ENCODE assay signal across 19 cellular contexts in genomic region chr6:147195987-147196386, GRCh38. TPM values are rescaled to one million over a fixed set of nuclear protein-coding genes. Genes with fewer than 3 reads are reported as not detected.
DNase-seq lines count a peak whose midpoint lies in the region; ATAC-seq lines count a peak whose summit lies in the region.
"Had no signal": no experiment of that assay in that cellular context is flagged by ENCODE, and none has a peak within 500 bp of the region (broad histone marks: within the 10 kb centered on the region; RNA-seq: fewer than 3 reads in every experiment).

No MANE protein-coding gene starts in this region.

- POLR2A ChIA-PET in activated CD4-positive, alpha-beta T cell treated with anti-CD3 and anti-CD28 coated beads for 36 hours (lab: Charles Lee): no interaction called here

- no peak for DNase-seq in activated CD4-positive, alpha-beta T cell treated with anti-CD3 and anti-CD28 coated beads for 36 hours
- DNase-seq in activated CD4-positive, alpha-beta T cell treated with anti-CD3 and anti-CD28 coated beads, Interleukin-2, amount 50 U/mL, for 4 hours: no peak
- DNase-seq in activated naive CD4-positive, alpha-beta T cell treated with anti-CD3 and anti-CD28 coated beads, Interleukin-2, amount 50 U/mL, for 72 hours (ENCODE audit: low spot score in 2 of 2): no peak
- DNase-seq in activated naive CD4-positive, alpha-beta T cell treated with anti-CD3 and anti-CD28 coated beads, Interleukin-2, amount 50 U/mL, for 16 hours: no peak
- no peak for DNase-seq in activated T-helper 2 cell treated with anti-CD3 and anti-CD28 coated beads, Interferon-gamma antibody, Interleukin-2, Interleukin-4, amounts not matched to agents 10 μg/mL and 5 μg/mL and 100 μg/mL, durations not matched to agents 14 hours and 24 hours and 36 hours (ENCODE audit: low spot score)
- DNase-seq in stimulated activated effector memory CD8-positive, alpha-beta T cell treated with anti-CD3 and anti-CD28 coated beads, Interleukin-12 subunit alpha, Interleukin-12 subunit beta, amount 100 ng/mL, for 72 hours (ENCODE audit: low spot score in 2 of 2): no peak
- DNase-seq: DND-41, H7, HFFc6, Karpas-422, MG63, NCI-H1092, NCI-H1436 treated with DMSO at 0.1 percent for 48 hours, NCI-H2029, NCI-H345, NCI-H524 treated with DMSO at 0.1 percent for 48 hours had no signal

- CTCF ChIA-PET in activated CD4-positive, alpha-beta T cell treated with anti-CD3 and anti-CD28 coated beads for 36 hours (lab: Charles Lee): no interaction called here

- H3K36me3 Mint-ChIP-seq in activated CD4-positive, alpha-beta T cell treated with anti-CD3 and anti-CD28 coated beads for 36 hours (ENCODE audit: low read depth): no peaks in the 10 kb centered on the region
- peaks cover 0 to 13% of the 10 kb centered on the region in 2 donors for H3K36me3 Mint-ChIP-seq in activated naive CD4-positive, alpha-beta T cell treated with anti-CD3 and anti-CD28 coated beads, Interleukin-2, amount 50 U/mL, for 72 hours
- H3K36me3 Mint-ChIP-seq in activated T-helper 2 cell treated with anti-CD3 and anti-CD28 coated beads, Interferon-gamma antibody, Interleukin-2, Interleukin-4, amounts not matched to agents 10 μg/mL and 5 μg/mL and 100 μg/mL, durations not matched to agents 14 hours and 24 hours and 36 hours (ENCODE audit: low read depth): no peaks in the 10 kb centered on the region
- no peaks in the 10 kb centered on the region for H3K36me3 Mint-ChIP-seq in stimulated activated effector memory CD8-positive, alpha-beta T cell treated with anti-CD3 and anti-CD28 coated beads, Interleukin-12 subunit alpha, Interleukin-12 subunit beta, amount 100 ng/mL, for 72 hours

- H3K27ac Mint-ChIP-seq in activated CD4-positive, alpha-beta T cell treated with anti-CD3 and anti-CD28 coated beads for 36 hours: peak overlapping the region; percentile 84
- peak overlapping the region; percentile 71 to 73 for H3K27ac Mint-ChIP-seq in activated naive CD4-positive, alpha-beta T cell treated with anti-CD3 and anti-CD28 coated beads, Interleukin-2, amount 50 U/mL, for 72 hours
- H3K27ac Mint-ChIP-seq in activated T-helper 2 cell treated with anti-CD3 and anti-CD28 coated beads, Interferon-gamma antibody, Interleukin-2, Interleukin-4, amounts not matched to agents 10 μg/mL and 5 μg/mL and 100 μg/mL, durations not matched to agents 14 hours and 24 hours and 36 hours: peak overlapping the region; percentile 78
- H3K27ac Mint-ChIP-seq in stimulated activated effector memory CD8-positive, alpha-beta T cell treated with anti-CD3 and anti-CD28 coated beads, Interleukin-12 subunit alpha, Interleukin-12 subunit beta, amount 100 ng/mL, for 72 hours: peak overlapping the region; percentile 88
- H3K27ac Mint-ChIP-seq: B cell had no signal

- peaks cover 20% of the 10 kb centered on the region for H3K4me1 Mint-ChIP-seq in activated CD4-positive, alpha-beta T cell treated with anti-CD3 and anti-CD28 coated beads for 36 hours
- H3K4me1 Mint-ChIP-seq in activated T-helper 2 cell treated with anti-CD3 and anti-CD28 coated beads, Interferon-gamma antibody, Interleukin-2, Interleukin-4, amounts not matched to agents 10 μg/mL and 5 μg/mL and 100 μg/mL, durations not matched to agents 14 hours and 24 hours and 36 hours (ENCODE audit: low read depth): peaks cover 22% of the 10 kb centered on the region
- peaks cover 20% of the 10 kb centered on the region for H3K4me1 Mint-ChIP-seq in stimulated activated effector memory CD8-positive, alpha-beta T cell treated with anti-CD3 and anti-CD28 coated beads, Interleukin-12 subunit alpha, Interleukin-12 subunit beta, amount 100 ng/mL, for 72 hours

- H3K9me3 Mint-ChIP-seq in activated CD4-positive, alpha-beta T cell treated with anti-CD3 and anti-CD28 coated beads for 36 hours (ENCODE audit: low read depth): no peaks in the 10 kb centered on the region
- H3K9me3 Mint-ChIP-seq in activated naive CD4-positive, alpha-beta T cell treated with anti-CD3 and anti-CD28 coated beads, Interleukin-2, amount 50 U/mL, for 72 hours: no peaks in the 10 kb centered on the region
- H3K9me3 Mint-ChIP-seq in activated T-helper 2 cell treated with anti-CD3 and anti-CD28 coated beads, Interferon-gamma antibody, Interleukin-2, Interleukin-4, amounts not matched to agents 10 μg/mL and 5 μg/mL and 100 μg/mL, durations not matched to agents 14 hours and 24 hours and 36 hours: no peaks in the 10 kb centered on the region
- H3K9me3 Mint-ChIP-seq in stimulated activated effector memory CD8-positive, alpha-beta T cell treated with anti-CD3 and anti-CD28 coated beads, Interleukin-12 subunit alpha, Interleukin-12 subunit beta, amount 100 ng/mL, for 72 hours: no peaks in the 10 kb centered on the region
- H3K9me3 Mint-ChIP-seq: HFFc6 had no signal

- intact Hi-C loops in activated CD4-positive, alpha-beta T cell treated with anti-CD3 and anti-CD28 coated beads for 36 hours (cut with DNase I, micrococcal nuclease): loop anchor here (1.0 to 5.0 kb wide), 5 partner anchors 7 to 340 kb away; no protein-coding TSS in a partner anchor
- intact Hi-C loops in activated T-helper 2 cell treated with anti-CD3 and anti-CD28 coated beads, Interferon-gamma antibody, Interleukin-2, Interleukin-4, amounts not matched to agents 10 μg/mL and 5 μg/mL and 100 μg/mL, durations not matched to agents 14 hours and 24 hours and 36 hours (cut with micrococcal nuclease): loop anchor here (2.0 kb wide), 3 partner anchors 87 to 339 kb away; no protein-coding TSS in a partner anchor

- ATAC-seq in activated CD4-positive, alpha-beta T cell treated with anti-CD3 and anti-CD28 coated beads for 36 hours: no peak
- no peak for ATAC-seq in activated naive CD4-positive, alpha-beta T cell treated with anti-CD3 and anti-CD28 coated beads, Interleukin-2, amount 50 U/mL, for 72 hours
- no peak for ATAC-seq in stimulated activated effector memory CD8-positive, alpha-beta T cell treated with anti-CD3 and anti-CD28 coated beads, Interleukin-12 subunit alpha, Interleukin-12 subunit beta, amount 100 ng/mL, for 72 hours
- ATAC-seq in GM21367 (IDR thresholded peaks at IDR 0.05; ENCODE audit: unreplicated experiment) (no peak), GM18909 (IDR thresholded peaks at IDR 0.05; ENCODE audit: poor library complexity, unreplicated experiment) (no peak)

- H3K4me3 Mint-ChIP-seq in activated CD4-positive, alpha-beta T cell treated with anti-CD3 and anti-CD28 coated beads for 36 hours: no peak overlapping the region
- no peak overlapping the region for H3K4me3 Mint-ChIP-seq in activated T-helper 2 cell treated with anti-CD3 and anti-CD28 coated beads, Interferon-gamma antibody, Interleukin-2, Interleukin-4, amounts not matched to agents 10 μg/mL and 5 μg/mL and 100 μg/mL, durations not matched to agents 14 hours and 24 hours and 36 hours (ENCODE audit: low read depth)
- peak overlapping the region; percentile 38 for H3K4me3 Mint-ChIP-seq in stimulated activated effector memory CD8-positive, alpha-beta T cell treated with anti-CD3 and anti-CD28 coated beads, Interleukin-12 subunit alpha, Interleukin-12 subunit beta, amount 100 ng/mL, for 72 hours
- H3K4me3 Mint-ChIP-seq: B cell, HFFc6 had no signal

- H3K27me3 Mint-ChIP-seq in activated CD4-positive, alpha-beta T cell treated with anti-CD3 and anti-CD28 coated beads for 36 hours: no peaks in the 10 kb centered on the region
- H3K27me3 Mint-ChIP-seq in activated T-helper 2 cell treated with anti-CD3 and anti-CD28 coated beads, Interferon-gamma antibody, Interleukin-2, Interleukin-4, amounts not matched to agents 10 μg/mL and 5 μg/mL and 100 μg/mL, durations not matched to agents 14 hours and 24 hours and 36 hours (ENCODE audit: low read depth): no peaks in the 10 kb centered on the region
- H3K27me3 Mint-ChIP-seq: B cell had no signal

RNA-seq across cellular contexts. Expression of gene STXBP5, which starts 8.2 kb away (rescaled TPM):
- 10 to 100 TPM; 14.4 to 15.0 TPM for total RNA-seq in activated CD4-positive, alpha-beta T cell treated with anti-CD3 and anti-CD28 coated beads for 36 hours
- 10 to 100 TPM in 1 of 2 donors, 1 to 10 TPM in 1; 5.7 to 17.7 TPM for total RNA-seq in activated naive CD4-positive, alpha-beta T cell treated with anti-CD3 and anti-CD28 coated beads, Interleukin-2, amount 50 U/mL, for 72 hours
- total RNA-seq in activated T-helper 2 cell treated with anti-CD3 and anti-CD28 coated beads, Interferon-gamma antibody, Interleukin-2, Interleukin-4, amounts not matched to agents 10 μg/mL and 5 μg/mL and 100 μg/mL, durations not matched to agents 14 hours and 24 hours and 36 hours: 21.2 and 22.7 TPM in 2 replicates
